In genomic region chr16:48812856-48813255, GRCh38 we compare ENCODE assay signal across 9 cellular contexts.
"Had no signal": no experiment of that assay in that cellular context is flagged by ENCODE, and none has a peak within 500 bp of the region (broad histone marks: within the 10 kb centered on the region; RNA-seq: fewer than 3 reads in every experiment).

No MANE protein-coding gene starts in this region.

- ATAC-seq: HCT116, K562 had no signal

- H3K4me3 ChIP-seq: GM23248, HAP-1, K562 had no signal

- H3K36me3 ChIP-seq: HAP-1 had no signal

- DNase-seq: GM23248, GOT3, H7, HFFc6, IMR-90, KG1 had no signal

- H2AFZ ChIP-seq: GM23248 had no signal

- H3K9me3 ChIP-seq: HAP-1 had no signal

- H3K9ac ChIP-seq: GM23248 had no signal

- H3K27ac ChIP-seq: GM23248 had no signal

- H3K4me1 ChIP-seq: HAP-1 had no signal
